Comparison of ENCODE assay signal across 13 cellular contexts in the genomic region with DNA sequence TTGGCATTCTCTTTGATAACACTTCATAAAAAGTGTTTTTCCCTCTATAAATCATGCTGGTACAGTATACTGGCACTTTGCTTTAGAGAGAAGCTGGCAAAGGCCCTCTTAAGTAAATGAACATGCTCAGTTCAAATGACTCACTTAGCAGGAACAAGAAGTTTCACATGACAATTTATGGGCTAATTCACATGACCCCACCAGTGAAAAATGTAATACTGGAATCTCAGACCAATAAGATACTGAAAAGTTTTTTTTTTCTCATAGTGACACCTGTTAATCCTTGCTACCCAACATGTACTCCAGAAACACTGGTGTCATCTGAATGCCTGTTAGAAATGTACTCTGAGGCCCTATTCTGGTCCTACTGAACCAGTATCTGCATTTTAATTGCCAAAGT. TPM values are rescaled to one million over a fixed set of nuclear protein-coding genes. Genes with fewer than 3 reads are reported as not detected.
DNase-seq lines count a peak whose midpoint lies in the region; ATAC-seq and TF ChIP-seq lines count a peak whose summit lies in the region.
"Had no signal": no experiment of that assay in that cellular context is flagged by ENCODE, and none has a peak within 500 bp of the region (broad histone marks: within the 10 kb centered on the region; RNA-seq: fewer than 3 reads in every experiment).

No MANE protein-coding gene starts in this region.

- H3K4me3 Mint-ChIP-seq in CD4-positive, alpha-beta T cell: no peak overlapping the region
- H3K4me3 Mint-ChIP-seq: brain; natural killer cell treated with Interleukin-12 subunit alpha and Interleukin-12 subunit beta and Interleukin-15 and Interleukin-18, amount 100 ng/mL, for 72 hours had no signal

- H3K27me3 ChIP-seq in tibial artery: no peaks in the 10 kb centered on the region
- H3K27me3 ChIP-seq in CD4-positive, alpha-beta T cell (ENCODE audit: control insufficient read depth, insufficient read depth, low read length): no peaks in the 10 kb centered on the region

- peaks cover 23% of the 10 kb centered on the region for H3K4me1 Mint-ChIP-seq in CD4-positive, alpha-beta T cell (ENCODE audit: low read depth)

- H3K27ac Mint-ChIP-seq in CD4-positive, alpha-beta T cell: no peak overlapping the region
- H3K27ac Mint-ChIP-seq: natural killer cell treated with Interleukin-12 subunit alpha and Interleukin-12 subunit beta and Interleukin-15 and Interleukin-18, amount 100 ng/mL, for 72 hours had no signal

- H3K9me3 ChIP-seq in tibial artery: no peaks in the 10 kb centered on the region
- no peaks in the 10 kb centered on the region for H3K9me3 ChIP-seq in CD4-positive, alpha-beta T cell (ENCODE audit: control insufficient read depth, low read length)

- H3K36me3 ChIP-seq in tibial artery: peaks cover 6 to 37% (median 9%) of the 10 kb centered on the region in 3 donors

- H3K27ac ChIP-seq in VCaP (peak overlapping the region; percentile 36), tibial artery (peak overlapping the region; percentile 59 to 61)
- H3K27ac ChIP-seq in CD4-positive, alpha-beta T cell (ENCODE audit: low read depth, low read length): no peak overlapping the region
- H3K27ac ChIP-seq: SK-N-MC had no signal

- intact Hi-C loops in tibial artery (cut with DNase I; ENCODE audit: low total_unique reads): no loop called here
- intact Hi-C loops in CD4-positive, alpha-beta T cell (cut with DNase I, micrococcal nuclease): no loop called here

- H3K27me3 Mint-ChIP-seq in CD4-positive, alpha-beta T cell: no peaks in the 10 kb centered on the region
- H3K27me3 Mint-ChIP-seq: brain; natural killer cell treated with Interleukin-12 subunit alpha and Interleukin-12 subunit beta and Interleukin-15 and Interleukin-18, amount 100 ng/mL, for 72 hours had no signal

- CTCF ChIA-PET in CD4-positive, alpha-beta T cell (lab: Charles Lee): no interaction called here

- H3K9me3 Mint-ChIP-seq in CD4-positive, alpha-beta T cell: no peaks in the 10 kb centered on the region
- H3K9me3 Mint-ChIP-seq: brain; natural killer cell treated with Interleukin-12 subunit alpha and Interleukin-12 subunit beta and Interleukin-15 and Interleukin-18, amount 100 ng/mL, for 72 hours had no signal

- no peak overlapping the region for H3K4me3 ChIP-seq in tibial artery
- H3K4me3 ChIP-seq: SK-N-MC had no signal

- peaks cover 0 to 33% (median 14%) of the 10 kb centered on the region in 4 donors for H3K4me1 ChIP-seq in tibial artery

- H3K36me3 Mint-ChIP-seq in CD4-positive, alpha-beta T cell (ENCODE audit: low read depth): peaks cover 81% of the 10 kb centered on the region

- no peak for TF ChIP-seq CTCF in VCaP (conservative IDR thresholded peaks at IDR 0.05)
- TF ChIP-seq CTCF in tibial artery (IDR thresholded peaks at IDR 0.05): no peak
- TF ChIP-seq CTCF in CD4-positive, alpha-beta T cell (IDR thresholded peaks at IDR 0.05): no peak

- ATAC-seq in HG02798 (IDR thresholded peaks at IDR 0.05; ENCODE audit: poor library complexity, unreplicated experiment): peak; percentile 52
- no peak for ATAC-seq in CD4-positive, alpha-beta T cell (ENCODE audit: poor library complexity)
- no peak for ATAC-seq in GM21528 (IDR thresholded peaks at IDR 0.05; ENCODE audit: low FRiP score, unreplicated experiment)
- ATAC-seq: natural killer cell treated with Interleukin-12 subunit alpha and Interleukin-12 subunit beta and Interleukin-15 and Interleukin-18, amount 100 ng/mL, for 72 hours had no signal

- POLR2A ChIA-PET in CD4-positive, alpha-beta T cell (lab: Charles Lee): no interaction called here

- DNase-seq in glomerular endothelial cell (ENCODE audit: extremely low read depth, low read depth, low spot score) (peak; percentile 41), tibial artery (no peak), NCI-H2081 (lab: John Stamatoyannopoulos, UW) (no peak), NOMO-1 treated with DMSO at 0.1 percent for 48 hours (lab: John Stamatoyannopoulos, UW; ENCODE audit: unreplicated experiment) (no peak)
- DNase-seq in CD4-positive, alpha-beta T cell: no peak
- DNase-seq: activated CD8-positive, alpha-beta memory T cell treated with anti-CD3 and anti-CD28 coated beads for 24 hours; GF-D8 had no signal

RNA-seq across cellular contexts. Expression of gene BTBD1, which starts 13.9 kb away (rescaled TPM):
- 94.9 and 111 TPM in 2 replicates for total RNA-seq in glomerular endothelial cell
- total RNA-seq in CD4-positive, alpha-beta T cell: 10 to 100 TPM; 26.3 to 27.5 TPM

RNA-seq across cellular contexts. Expression of gene C15orf40, which starts 41.7 kb away (rescaled TPM):
- 8.0 and 14.9 TPM in 2 replicates for total RNA-seq in glomerular endothelial cell
- total RNA-seq in CD4-positive, alpha-beta T cell: 10 to 100 TPM in 1 of 2 experiments, 1 to 10 TPM in 1; 7.4 to 11.0 TPM

RNA-seq across cellular contexts. Expression of gene TM6SF1, which starts 54.3 kb away (rescaled TPM):
- 23.0 and 38.0 TPM in 2 replicates for total RNA-seq in glomerular endothelial cell
- total RNA-seq in CD4-positive, alpha-beta T cell: not detected

Comparison
In these comparisons a context has a peak if more than half of its experiments do, and no peak if none do; other contexts are left out.
1. RNA of gene TM6SF1, which starts 54.3 kb away (total RNA-seq): 23.0 to 38.0 TPM in glomerular endothelial cell; not detected in CD4-positive, alpha-beta T cell; every median in the first group is over 10 times any median in the second.